Comparison of ENCODE assay signal across 8 cellular contexts in the genomic region with DNA sequence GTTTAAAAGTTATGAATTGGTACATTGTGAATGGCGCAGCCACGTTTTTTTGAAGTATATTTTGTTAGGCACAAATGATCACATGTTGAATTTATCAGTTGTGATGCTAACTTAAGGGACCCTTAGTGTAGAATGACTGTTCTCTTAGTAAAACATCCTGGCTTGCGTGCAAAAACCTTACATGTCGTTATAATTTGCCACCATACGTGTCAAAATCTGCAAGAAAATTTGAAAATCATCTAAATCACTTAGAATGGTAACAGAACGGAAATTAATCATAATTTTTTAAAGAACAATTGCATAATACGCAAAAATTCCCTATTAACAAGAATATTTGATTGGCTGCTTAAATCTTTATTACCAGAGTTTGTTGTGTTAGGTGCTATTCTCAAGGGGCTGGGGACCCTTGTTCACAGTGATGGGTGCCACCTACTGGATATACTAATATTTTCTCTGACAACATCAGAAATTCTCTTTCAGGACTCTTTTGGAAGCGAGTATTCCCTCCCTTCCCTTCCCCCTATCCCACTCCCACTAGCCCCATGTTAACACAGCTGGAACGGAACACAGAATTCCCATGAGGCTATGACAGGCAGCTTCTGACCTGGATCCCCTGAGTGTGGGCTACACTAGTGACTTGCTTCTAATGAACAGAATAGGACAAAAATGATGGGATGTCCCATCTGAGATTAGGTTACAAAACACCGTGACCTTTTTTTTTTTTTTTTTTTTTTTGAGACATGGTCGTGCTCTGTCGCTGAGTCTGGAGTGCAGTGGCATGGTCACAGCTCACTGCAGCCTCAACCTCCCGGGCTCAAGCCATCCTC.
DNase-seq lines count a peak whose midpoint lies in the region; ATAC-seq and FAIRE-seq lines count a peak whose summit lies in the region.

No MANE protein-coding gene starts in this region.

- in situ Hi-C loops in G401 (cut with HindIII; ENCODE audit: low sequenced_read_pairs): no loop called here

- ATAC-seq in HG02798 (IDR thresholded peaks at IDR 0.05; ENCODE audit: poor library complexity, unreplicated experiment): peak; percentile 19
- no peak for ATAC-seq in GM18519 (IDR thresholded peaks at IDR 0.05; ENCODE audit: low FRiP score, unreplicated experiment)

- intact Hi-C loops in posterior vena cava (cut with DNase I): no loop called here

- peak; percentile 70 for FAIRE-seq in A204.1 (lab: Jason Lieb, UNC)

- DNase-seq in G401 (ENCODE audit: low spot score) (peak; percentile 27), NCI-H460 (ENCODE audit: extremely low read depth, low read depth) (peak; percentile 38), dermis microvascular lymphatic vessel endothelial cell (ENCODE audit: low read depth in 2 of 2) (peak; percentile 10 to 37), myocyte (ENCODE audit: low read depth) (peak; percentile 18), posterior vena cava (ENCODE audit: low spot score) (no peak)
